In the genomic region with DNA sequence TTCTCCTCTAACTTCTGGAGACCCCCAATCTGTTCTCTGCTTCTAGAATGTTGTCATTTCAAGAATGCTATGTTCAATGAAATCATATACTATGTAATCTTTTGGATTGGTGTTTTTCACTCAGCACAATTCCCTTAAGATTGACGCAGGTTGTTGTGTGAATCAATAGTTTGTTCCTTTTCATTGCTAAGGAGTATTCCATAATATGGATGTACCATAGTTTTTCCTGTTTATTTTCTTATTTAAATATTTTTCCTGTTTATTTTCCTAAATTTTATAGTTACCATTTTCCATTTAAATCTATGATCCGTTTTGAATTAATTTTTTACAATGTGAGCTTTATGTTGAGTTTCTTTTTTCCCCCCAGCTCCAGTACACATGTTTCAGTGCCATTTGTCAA, we compare ENCODE assay signal across 31 cellular contexts.
"Had no signal": no experiment of that assay in that cellular context is flagged by ENCODE, and none has a peak within 500 bp of the region (broad histone marks: within the 10 kb centered on the region; RNA-seq: fewer than 3 reads in every experiment).

No MANE protein-coding gene starts in this region.

- H3K36me3 ChIP-seq: adrenal gland, ascending aorta, brain microvascular endothelial cell, breast epithelium, cardiac muscle cell had no signal

- H3K4me3 ChIP-seq: adrenal gland, ascending aorta, body of pancreas, breast epithelium, cardiac muscle cell had no signal

- H3K27me3 ChIP-seq: adrenal gland, ascending aorta, body of pancreas, brain microvascular endothelial cell, breast epithelium, cardiac muscle cell had no signal

- ATAC-seq: activated naive CD4-positive, alpha-beta T cell treated with anti-CD3 and anti-CD28 coated beads, Interleukin-2, amount 50 U/mL, for 72 hours; activated naive CD8-positive, alpha-beta T cell treated with anti-CD3 and anti-CD28 coated beads, Interleukin-2, amount 50 U/mL, for 24 hours; activated T-cell treated with anti-CD3 and anti-CD28 coated beads, Interleukin-2, amount 50 U/mL, for 4 hours; activated T-cell treated with anti-CD3 and anti-CD28 coated beads, Interleukin-2, amount 50 U/mL, for 72 hours; activated T-helper 17 cell treated with anti-CD3 and anti-CD28 coated beads, Interleukin-2, amount 50 U/mL, for 72 hours; body of pancreas had no signal

- H3K27ac ChIP-seq: adrenal gland, ascending aorta, body of pancreas, brain microvascular endothelial cell, breast epithelium, cardiac muscle cell had no signal

- H3K4me1 ChIP-seq: ascending aorta, body of pancreas, breast epithelium had no signal

- H3K9me3 ChIP-seq: adrenal gland, body of pancreas had no signal

- DNase-seq: activated effector memory CD4-positive, alpha-beta T cell treated with anti-CD3 and anti-CD28 coated beads, Interleukin-2, amount 50 U/mL, for 16 hours; activated effector memory CD4-positive, alpha-beta T cell treated with Interleukin-2 at 50 U/mL for 16 hours; activated gamma-delta T cell; activated gamma-delta T cell treated with Interleukin-2 at 50 U/mL for 16 hours; activated naive CD4-positive, alpha-beta T cell; activated naive CD4-positive, alpha-beta T cell treated with anti-CD3 and anti-CD28 coated beads for 36 hours; activated naive CD4-positive, alpha-beta T cell treated with anti-CD3 and anti-CD28 coated beads, Interleukin-2, amount 10 ng/mL, durations not matched to agents 7 days and 5 days; activated naive CD4-positive, alpha-beta T cell treated with anti-CD3 and anti-CD28 coated beads, Interleukin-2, amount 50 U/mL, for 16 hours; activated naive CD4-positive, alpha-beta T cell treated with Interleukin-2 at 50 U/mL for 16 hours; activated naive CD8-positive, alpha-beta T cell treated with anti-CD3 and anti-CD28 coated beads for 36 hours; activated naive CD8-positive, alpha-beta T cell treated with anti-CD3 and anti-CD28 coated beads, Interleukin-2, amount 10 ng/mL, durations not matched to agents 7 days and 5 days; activated naive CD8-positive, alpha-beta T cell treated with anti-CD3 and anti-CD28 coated beads, Interleukin-2, amount 50 U/mL, for 24 hours; activated T-cell treated with anti-CD3 and anti-CD28 coated beads, Interleukin-2, amount 50 U/mL, for 24 hours; activated T-cell treated with anti-CD3 and anti-CD28 coated beads, Interleukin-2, amount 50 U/mL, for 4 hours; activated T-cell treated with anti-CD3 and anti-CD28 coated beads, Interleukin-2, amount 50 U/mL, for 48 hours; activated T-cell treated with anti-CD3 and anti-CD28 coated beads, Interleukin-2, amount 50 U/mL, for 72 hours; adrenal gland; amniotic stem cell; amygdala; anterior cingulate cortex; aorta; body of pancreas; brain microvascular endothelial cell; caudate nucleus; central memory CD4-positive, alpha-beta T cell; cerebellar nuclear complex had no signal
